15 cellular contexts compared by ENCODE assay signal in the genomic region with DNA sequence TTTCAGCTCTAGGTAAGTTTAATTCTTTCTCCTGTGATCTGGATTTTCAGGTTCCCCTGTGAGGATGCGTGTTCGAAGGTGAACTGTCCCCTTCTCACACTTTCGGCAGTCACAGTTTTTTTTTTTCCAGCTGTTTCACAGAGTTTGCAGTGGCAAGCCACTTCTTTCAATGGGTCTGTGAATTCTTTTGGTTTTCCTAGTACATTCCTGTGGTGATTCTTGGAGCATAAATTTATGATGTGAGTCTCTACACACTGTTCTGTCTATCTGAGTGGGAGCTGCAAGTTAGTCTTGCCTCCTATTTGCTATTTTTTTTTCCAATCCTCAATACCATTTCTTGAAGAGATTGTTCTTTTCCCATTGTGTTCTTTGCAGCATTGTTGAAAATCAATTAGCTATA.
"Had no signal": no experiment of that assay in that cellular context is flagged by ENCODE, and none has a peak within 500 bp of the region (broad histone marks: within the 10 kb centered on the region; RNA-seq: fewer than 3 reads in every experiment).

No MANE protein-coding gene starts in this region.

- ATAC-seq: activated CD4-positive, alpha-beta T cell treated with anti-CD3 and anti-CD28 coated beads for 36 hours; foreskin keratinocyte had no signal

- H3K4me3 ChIP-seq: suprapubic skin, upper lobe of left lung had no signal

- DNase-seq: activated CD4-positive, alpha-beta memory T cell treated with anti-CD3 and anti-CD28 coated beads for 36 hours; activated CD4-positive, alpha-beta T cell treated with anti-CD3 and anti-CD28 coated beads for 36 hours; activated naive CD4-positive, alpha-beta T cell treated with anti-CD3 and anti-CD28 coated beads, Interleukin-2, amount 10 ng/mL, durations not matched to agents 7 days and 5 days; activated T-cell treated with anti-CD3 and anti-CD28 coated beads, Interleukin-2, amount 50 U/mL, for 24 hours; effector memory CD4-positive, alpha-beta T cell; foreskin keratinocyte; retina; small intestine; stimulated activated CD4-positive, alpha-beta T cell treated with anti-CD3 and anti-CD28 coated beads, Interleukin-4, amount 100 ng/mL, for 4 hours; stimulated activated CD8-positive, alpha-beta memory T cell treated with anti-CD3 and anti-CD28 coated beads, Interleukin-4, amount 100 ng/mL, for 48 hours; stimulated activated naive CD4-positive, alpha-beta T cell treated with Interleukin-2 at 50 U/mL for 16 hours; T-helper 2 cell; upper lobe of left lung had no signal

- H3K27me3 ChIP-seq: foreskin keratinocyte, neutrophil, suprapubic skin, upper lobe of left lung had no signal

- H3K27ac ChIP-seq: foreskin keratinocyte, neutrophil, suprapubic skin, upper lobe of left lung had no signal

- H3K36me3 ChIP-seq: neutrophil, suprapubic skin, upper lobe of left lung had no signal
